In genomic region chr2:30145826-30146336, GRCh38 we compare ENCODE assay signal across 8 cellular contexts. TPM values are rescaled to one million over a fixed set of nuclear protein-coding genes. Genes with fewer than 3 reads are reported as not detected.
DNase-seq lines count a peak whose midpoint lies in the region; ATAC-seq, FAIRE-seq and TF ChIP-seq lines count a peak whose summit lies in the region.

No MANE protein-coding gene starts in this region.

- intact Hi-C loops in K562 (cut with micrococcal nuclease): loop anchor here (5.0 kb wide), 1 partner anchor 146 kb away; no protein-coding TSS in a partner anchor
- intact Hi-C loops in upper lobe of right lung (cut with DNase I): no loop called here

- no peaks in the 10 kb centered on the region for H4K20me1 ChIP-seq in K562 (replicated peaks; ENCODE audit: control insufficient read depth, insufficient read depth, low read length)

- WGBS in K562 (ENCODE audit: insufficient coverage, low coverage, missing lambda C conversion rate): 10% methylated on average over 8 of the region's 8 CpGs

- peaks cover 66% of the 10 kb centered on the region for H3K4me1 Mint-ChIP-seq in activated naive CD4-positive, alpha-beta T cell treated with anti-CD3 and anti-CD28 coated beads, Interleukin-2, amount 50 U/mL, for 24 hours
- peaks cover 25% of the 10 kb centered on the region for H3K4me1 Mint-ChIP-seq in memory B cell

- CTCF ChIA-PET in K562 (lab: Yijun Ruan, JAX; ENCODE audit: low intra/inter-chr PET ratio): no interaction called here

- H3K27ac ChIP-seq in K562 (ENCODE audit: extremely low read depth, low read depth, low read length) (no peak overlapping the region), upper lobe of right lung (peak overlapping the region; percentile 90)

- H3K9me3 ChIP-seq in K562 (replicated peaks; ENCODE audit: control insufficient read depth, insufficient read depth, low read depth, low read length) (no peaks in the 10 kb centered on the region), upper lobe of right lung (no peaks in the 10 kb centered on the region)

- TF ChIP-seq CTCF in K562 (IDR thresholded peaks at IDR 0.05 in 2 of 3, conservative IDR thresholded peaks at IDR 0.05 in 1 of 3; ENCODE audit: insufficient read depth in 2 of 3, low read depth in 1 of 3, low read length in 3 of 3) (no peak), upper lobe of right lung (IDR thresholded peaks at IDR 0.05) (no peak)

- H3K4me1 ChIP-seq in K562 (replicated peaks in 1 of 2; ENCODE audit: control insufficient read depth in 2 of 2, insufficient read depth in 2 of 2, low read length in 2 of 2) (peaks cover 5 to 30% of the 10 kb centered on the region in 2 experiments), upper lobe of right lung (peaks cover 33% of the 10 kb centered on the region)

- H3K4me3 Mint-ChIP-seq in activated naive CD4-positive, alpha-beta T cell treated with anti-CD3 and anti-CD28 coated beads, Interleukin-2, amount 50 U/mL, for 24 hours: peak overlapping the region; percentile 86
- H3K4me3 Mint-ChIP-seq in memory B cell: peak overlapping the region; percentile 84

- peak overlapping the region; percentile 83 for H3K4me2 ChIP-seq in K562 (ENCODE audit: insufficient read depth, low read length)

- H3K36me3 ChIP-seq in K562 (ENCODE audit: control insufficient read depth, insufficient read depth, low read length): no peaks in the 10 kb centered on the region
- peaks cover 8% of the 10 kb centered on the region for H3K36me3 ChIP-seq in upper lobe of right lung

- H3K27ac Mint-ChIP-seq in activated naive CD4-positive, alpha-beta T cell treated with anti-CD3 and anti-CD28 coated beads, Interleukin-2, amount 50 U/mL, for 24 hours: peak overlapping the region; percentile 98
- H3K27ac Mint-ChIP-seq in memory B cell: peak overlapping the region; percentile 100

- H2AFZ ChIP-seq in K562 (ENCODE audit: low read depth, low read length): peak overlapping the region; percentile 69

- H3K4me3 ChIP-seq in K562: peak overlapping the region; percentile 86
- peak overlapping the region; percentile 46 for H3K4me3 ChIP-seq in upper lobe of right lung

- no TSS peak for BruUV-seq in K562 (replicated peaks; lab: Mats Ljungman, UMichigan)

- POLR2A ChIA-PET in K562 (lab: Yijun Ruan, JAX): interaction anchor here (0.9 to 1.4 kb wide), 6 partner anchors 10 to 516 kb away, joined by 3 to 11 read pairs (median 4); no protein-coding TSS in a partner anchor

- 0 out of 5 replicates have a peak, but pooled peaks cover 0 to 2% of the 10 kb centered on the region in 2 experiments for H3K27me3 ChIP-seq in K562 (ENCODE audit: control insufficient read depth in 2 of 2, insufficient read depth in 2 of 2, low read length in 2 of 2)
- no peaks in the 10 kb centered on the region for H3K27me3 ChIP-seq in upper lobe of right lung

- no peak for DNase-seq in activated naive CD4-positive, alpha-beta T cell treated with anti-CD3 and anti-CD28 coated beads, Interleukin-2, amount 50 U/mL, for 16 hours
- DNase-seq in K562 (ENCODE audit: extremely low read depth in 1 of 4, low spot score in 3 of 4) (no peak), memory B cell (ENCODE audit: low spot score in 2 of 2) (no peak), upper lobe of right lung (no peak), EL (no peak)

- no peak for TF ChIP-seq RAD21 in K562 (CRISPR knock-in tag; conservative IDR thresholded peaks at IDR 0.05 in 1 of 2, IDR thresholded peaks at IDR 0.05 in 1 of 2)

- no peaks in the 10 kb centered on the region for H3K79me2 ChIP-seq in K562 (ENCODE audit: control insufficient read depth, insufficient read depth, low read length)

- in situ Hi-C loops in K562 (cut with MboI): no loop called here

- peak overlapping the region; percentile 36 to 56; a peak in 3 of 4 replicates for H3K9ac ChIP-seq in K562 (ENCODE audit: insufficient read depth in 1 of 2, low read depth in 2 of 2, low read length in 2 of 2)

- no peak for TF ChIP-seq EP300 in K562 (IDR thresholded peaks at IDR 0.05; ENCODE audit: low read length)

- no peak for TF ChIP-seq POLR2A in K562 (conservative IDR thresholded peaks at IDR 0.05)

- H3K9me1 ChIP-seq in K562 (ENCODE audit: control insufficient read depth, insufficient read depth, low read length): no peaks in the 10 kb centered on the region

- peaks cover 8% of the 10 kb centered on the region for H3K36me3 Mint-ChIP-seq in activated naive CD4-positive, alpha-beta T cell treated with anti-CD3 and anti-CD28 coated beads, Interleukin-2, amount 50 U/mL, for 24 hours
- H3K36me3 Mint-ChIP-seq in memory B cell: peaks cover 11% of the 10 kb centered on the region

- no peak for FAIRE-seq in K562 (lab: Jason Lieb, UNC)

- H3K27me3 Mint-ChIP-seq in activated naive CD4-positive, alpha-beta T cell treated with anti-CD3 and anti-CD28 coated beads, Interleukin-2, amount 50 U/mL, for 24 hours: no peaks in the 10 kb centered on the region
- H3K27me3 Mint-ChIP-seq in memory B cell: no peaks in the 10 kb centered on the region

- no peaks in the 10 kb centered on the region for H3K9me3 Mint-ChIP-seq in activated naive CD4-positive, alpha-beta T cell treated with anti-CD3 and anti-CD28 coated beads, Interleukin-2, amount 50 U/mL, for 24 hours
- no peaks in the 10 kb centered on the region for H3K9me3 Mint-ChIP-seq in memory B cell

- ATAC-seq in K562 (no peak), memory B cell (ENCODE audit: low read depth) (no peak), upper lobe of right lung (no peak), HG03565 (IDR thresholded peaks at IDR 0.05; ENCODE audit: unreplicated experiment) (no peak), GM21619 (IDR thresholded peaks at IDR 0.05; ENCODE audit: unreplicated experiment) (no peak)

RNA-seq across cellular contexts. Expression of gene YPEL5, which starts 0.9 kb away (rescaled TPM):
- total RNA-seq in K562 (2011; cell fraction: chromatin; rRNA removed; ENCODE audit: low replicate concordance): 9.5 and 20.9 TPM in 2 replicates
- total RNA-seq in K562 (2011; cell fraction: nucleolus; rRNA removed): 5.9 and 6.2 TPM in 2 replicates
- 13.0 and 14.9 TPM in 2 replicates for total RNA-seq in K562 (2011; cell fraction: nucleoplasm; rRNA removed)
- total RNA-seq in K562 (2014; rRNA removed) (7.8 and 9.1 TPM in 2 replicates), K562 (2014; rRNA removed; fragmentation: Illumina TruSeq; extraction: Trizol) (10.3 and 13.4 TPM in 2 replicates), K562 (2015; rRNA removed; fragmentation: Illumina TruSeq; extraction: Trizol) (4.9 and 5.4 TPM in 2 replicates), K562 (2021) (12.0 and 12.3 TPM in 2 replicates), upper lobe of right lung (101 TPM)
- polyA plus RNA-seq in K562 (2011; rRNA removed) (34.4 and 37.4 TPM in 2 replicates), K562 (2014; fragmentation: Illumina TruSeq; extraction: Trizol) (10.9 and 11.9 TPM in 2 replicates), K562 (2014; fragmentation: Nextera tagmentation; extraction: Ambion mirVana) (10 to 100 TPM; 19.0 to 23.8 TPM), K562 (2014; rRNA removed) (13.5 and 15.0 TPM in 2 replicates)
- polyA plus RNA-seq in K562 (2011; cell fraction: cytosol; rRNA removed): 14.7 and 17.6 TPM in 2 replicates
- 10.9 and 20.4 TPM in 2 replicates for polyA plus RNA-seq in K562 (2011; cell fraction: nucleus; rRNA removed)
- 12.8 and 40.6 TPM in 2 replicates for polyA plus RNA-seq in K562 (2012)
- 31.6 and 33.5 TPM in 2 replicates for polyA minus RNA-seq in K562 (2011; rRNA and poly(A)+ RNA removed)
- polyA minus RNA-seq in K562 (2011; cell fraction: cytosol; rRNA and poly(A)+ RNA removed): 10.4 and 11.4 TPM in 2 replicates
- 6.6 and 11.2 TPM in 2 replicates for polyA minus RNA-seq in K562 (2011; cell fraction: nucleus; rRNA and poly(A)+ RNA removed)
